ENCODE assay signal across 29 cellular contexts in the genomic region with DNA sequence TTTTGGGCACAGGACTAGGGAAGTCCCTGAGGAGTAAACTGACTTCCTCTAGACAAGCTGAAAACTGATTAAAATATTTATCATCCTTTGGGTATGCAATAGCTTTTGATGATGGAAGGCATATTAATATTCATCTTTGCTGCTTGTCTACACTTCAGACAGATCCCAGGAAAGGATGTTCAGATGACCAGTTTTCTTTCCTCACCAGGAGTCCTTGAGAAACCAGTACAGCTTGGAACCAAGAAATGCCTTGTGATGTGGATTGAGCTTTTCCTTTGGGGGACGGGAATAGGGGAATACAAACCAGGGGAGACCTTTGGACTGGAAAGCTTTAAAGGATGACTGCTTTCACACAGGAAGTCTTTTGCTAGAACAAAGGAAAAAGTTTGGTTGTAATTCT.
DNase-seq lines count a peak whose midpoint lies in the region; ATAC-seq, FAIRE-seq and TF ChIP-seq lines count a peak whose summit lies in the region.
"Had no signal": no experiment of that assay in that cellular context is flagged by ENCODE, and none has a peak within 500 bp of the region (broad histone marks: within the 10 kb centered on the region; RNA-seq: fewer than 3 reads in every experiment).

No MANE protein-coding gene starts in this region.

- no peak overlapping the region for H3K4me3 Mint-ChIP-seq in astrocyte (ENCODE audit: unreplicated experiment)
- H3K4me3 Mint-ChIP-seq: IgD-negative memory B cell, neural crest cell had no signal

- no peaks in the 10 kb centered on the region for H3K79me2 ChIP-seq in HepG2 (ENCODE audit: insufficient read depth, low read length)
- peaks cover 4% of the 10 kb centered on the region for H3K79me2 ChIP-seq in astrocyte (ENCODE audit: insufficient read depth, low read length)

- no peak for TF ChIP-seq EP300 in HepG2 (IDR thresholded peaks at IDR 0.05; ENCODE audit: low read depth in 2 of 2, low read length in 2 of 2)
- TF ChIP-seq EP300 in HepG2 (CRISPR knock-in tag; IDR thresholded peaks at IDR 0.05; ENCODE audit: borderline replicate concordance), result no peak

- H2AFZ ChIP-seq in HepG2 (ENCODE audit: low read length) (no peak overlapping the region), astrocyte (ENCODE audit: low read depth, low read length) (no peak overlapping the region)
- H2AFZ ChIP-seq: parathyroid adenoma had no signal

- WGBS in HepG2 (ENCODE audit: low lambda C conversion rate), result 38% methylated on average over 1 of the region's 1 CpG
- 75% methylated on average over 1 of the region's 1 CpG for WGBS in right lobe of liver (ENCODE audit: insufficient coverage, low coverage, low lambda C conversion rate, missing lambda C conversion rate)

- H3K27ac ChIP-seq in HepG2 (ENCODE audit: extremely low read length, insufficient read depth, low read length) (no peak overlapping the region), right lobe of liver (no peak overlapping the region), astrocyte (ENCODE audit: low read depth, low read length) (no peak overlapping the region)
- H3K27ac ChIP-seq: esophagus squamous epithelium, lower lobe of right lung, parathyroid adenoma, right atrium auricular region, SJCRH30, tibial nerve had no signal

- no peak overlapping the region for H3K27ac Mint-ChIP-seq in astrocyte (ENCODE audit: unreplicated experiment)

- TF ChIP-seq RAD21 in HepG2 (CRISPR knock-in tag; IDR thresholded peaks at IDR 0.05), result no peak

- H3K4me1 Mint-ChIP-seq in astrocyte (ENCODE audit: low read depth, unreplicated experiment), result peaks cover 5% of the 10 kb centered on the region

- DNase-seq in HepG2 (ENCODE audit: low spot score) (peak; percentile 23), right lobe of liver (no peak), astrocyte (ENCODE audit: low read depth) (peak; percentile 35), fibroblast of villous mesenchyme (ENCODE audit: low read depth) (peak; percentile 17), GM13977 (ENCODE audit: low spot score) (no peak), HT-29 (ENCODE audit: low spot score) (no peak), DMS53 (lab: John Stamatoyannopoulos, UW) (no peak)
- DNase-seq: activated CD4-positive, alpha-beta T cell treated with anti-CD3 and anti-CD28 coated beads, Interleukin-2, amount 50 U/mL, for 48 hours; activated naive CD4-positive, alpha-beta T cell treated with anti-CD3 and anti-CD28 coated beads, Interleukin-2, amount 50 U/mL, for 16 hours; anterior cingulate cortex; C1 segment of cervical spinal cord; caudate nucleus; dermis blood vessel endothelial cell; esophagus squamous epithelium; GOT3; islet precursor cell; lower lobe of right lung; NCI-H1092; NCI-H187; SJCRH30; stimulated activated CD4-positive, alpha-beta T cell treated with anti-CD3 and anti-CD28 coated beads, Interleukin-2, amount 100 ng/mL, for 48 hours; T-helper 1 cell had no signal

- H3K4me3 ChIP-seq in HepG2 (replicated peaks in 1 of 3; ENCODE audit: insufficient read depth in 1 of 3, low read depth in 2 of 3, low read length in 3 of 3) (no peak overlapping the region), right lobe of liver (no peak overlapping the region), astrocyte (ENCODE audit: insufficient read depth, low read depth, low read length) (no peak overlapping the region), fibroblast of villous mesenchyme (ENCODE audit: low read depth, low read length) (no peak overlapping the region)
- H3K4me3 ChIP-seq: esophagus squamous epithelium, lower lobe of right lung, right atrium auricular region, SJCRH30, tibial nerve had no signal

- no peaks in the 10 kb centered on the region for H4K20me1 ChIP-seq in HepG2 (ENCODE audit: insufficient read depth, low read length)
- H4K20me1 ChIP-seq in astrocyte (ENCODE audit: insufficient read depth, low read length), result peaks cover 3% of the 10 kb centered on the region

- TF ChIP-seq CTCF in HepG2 (CRISPR knock-in tag; IDR thresholded peaks at IDR 0.05), result no peak
- no peak for TF ChIP-seq CTCF in right lobe of liver (IDR thresholded peaks at IDR 0.05)
- no peak for TF ChIP-seq CTCF in astrocyte (IDR thresholded peaks at IDR 0.05; ENCODE audit: insufficient read depth, low read depth, low read length)
- no peak for TF ChIP-seq CTCF in fibroblast of villous mesenchyme (IDR thresholded peaks at IDR 0.05; ENCODE audit: insufficient read depth, low read depth, low read length)
- no peak for TF ChIP-seq CTCF in GM13977 (IDR thresholded peaks at IDR 0.05; ENCODE audit: extremely low read depth, insufficient read depth, missing control alignments)

- in situ Hi-C loops in HepG2 (cut with HindIII; ENCODE audit: extremely low pct_ligation_motif_present, low pct_unique_long_range_greater_than_20kb) (no loop called here), GM13977 (cut with MboI; ENCODE audit: low pct_unique_long_range_greater_than_20kb, low sequenced_read_pairs, unreplicated experiment) (no loop called here)

- FAIRE-seq in HepG2 (lab: Jason Lieb, UNC), result no peak
- FAIRE-seq in astrocyte (lab: Jason Lieb, UNC), result no peak

- TF ChIP-seq POLR2A in HepG2 (IDR thresholded peaks at IDR 0.05; ENCODE audit: insufficient read depth in 1 of 2, low read depth in 2 of 2, low read length in 2 of 2) (no peak), right lobe of liver (IDR thresholded peaks at IDR 0.05) (no peak)

- intact Hi-C loops in HepG2 (cut with micrococcal nuclease; ENCODE audit: unreplicated experiment), result loop anchor here (10.0 kb wide), 1 partner anchor 385 kb away; a partner anchor contains a TSS
- intact Hi-C loops in right lobe of liver (cut with DNase I), result no loop called here

- H3K9ac ChIP-seq in HepG2 (ENCODE audit: insufficient read depth, low read depth, low read length) (no peak overlapping the region), astrocyte (ENCODE audit: low read length) (no peak overlapping the region)
- H3K9ac ChIP-seq: parathyroid adenoma had no signal

- peaks cover 37% of the 10 kb centered on the region for H3K4me1 ChIP-seq in HepG2 (ENCODE audit: insufficient read depth, low read length)
- H3K4me1 ChIP-seq in right lobe of liver, result peaks cover 0 to 8% (median 0%) of the 10 kb centered on the region in 4 donors
- H3K4me1 ChIP-seq in astrocyte (ENCODE audit: insufficient read depth, low read length), result peaks cover 3% of the 10 kb centered on the region
- H3K4me1 ChIP-seq: parathyroid adenoma, SJCRH30 had no signal

- no peaks in the 10 kb centered on the region for H3K9me3 Mint-ChIP-seq in astrocyte (ENCODE audit: unreplicated experiment)
- H3K9me3 Mint-ChIP-seq: IgD-negative memory B cell had no signal

- no peaks in the 10 kb centered on the region for H3K9me3 ChIP-seq in HepG2 (ENCODE audit: low read length)
- H3K9me3 ChIP-seq in right lobe of liver, result no peaks in the 10 kb centered on the region
- H3K9me3 ChIP-seq in astrocyte (ENCODE audit: insufficient read depth, low read depth, low read length), result no peaks in the 10 kb centered on the region
- H3K9me3 ChIP-seq: esophagus squamous epithelium, lower lobe of right lung, right atrium auricular region, SJCRH30, tibial nerve had no signal

- POLR2A ChIA-PET in HepG2 (lab: Yijun Ruan, JAX), result interaction anchor here (0.6 to 0.9 kb wide), 2 partner anchors 18 to 153 kb away, joined by 3 read pairs; no protein-coding TSS in a partner anchor

- H3K27me3 ChIP-seq in HepG2 (ENCODE audit: control insufficient read depth in 1 of 2, insufficient read depth in 2 of 2, low read length in 2 of 2) (no peaks in the 10 kb centered on the region), right lobe of liver (no peaks in the 10 kb centered on the region), astrocyte (ENCODE audit: insufficient read depth, low read length) (no peaks in the 10 kb centered on the region)
- H3K27me3 ChIP-seq: esophagus squamous epithelium, right atrium auricular region, SJCRH30, tibial nerve had no signal

- BruUV-seq in HepG2 (replicated peaks; lab: Mats Ljungman, UMichigan), result no TSS peak

- H3K27me3 Mint-ChIP-seq in astrocyte (ENCODE audit: low read depth, unreplicated experiment), result no peaks in the 10 kb centered on the region
- H3K27me3 Mint-ChIP-seq: IgD-negative memory B cell had no signal

- CTCF ChIA-PET in HepG2 (lab: Yijun Ruan, JAX; ENCODE audit: low intra/inter-chr PET ratio, low total read pairs), result no interaction called here

- peaks cover 2% of the 10 kb centered on the region for H3K36me3 Mint-ChIP-seq in astrocyte (ENCODE audit: low read depth, unreplicated experiment)

- ATAC-seq in HepG2, result no peak
- no peak for ATAC-seq in right lobe of liver
- ATAC-seq: activated CD4-positive, CD25-positive, alpha-beta regulatory T cell treated with anti-CD3 and anti-CD28 coated beads, Interleukin-2, amount 50 U/mL, for 24 hours; Panc1 had no signal

- H3K36me3 ChIP-seq in HepG2 (replicated peaks in 1 of 2; ENCODE audit: control insufficient read depth in 1 of 2, insufficient read depth in 2 of 2, low read length in 2 of 2) (no peaks in the 10 kb centered on the region), right lobe of liver (no peaks in the 10 kb centered on the region), astrocyte (ENCODE audit: insufficient read depth, low read length) (no peaks in the 10 kb centered on the region)
- H3K36me3 ChIP-seq: esophagus squamous epithelium, lower lobe of right lung, right atrium auricular region had no signal

- H3K4me2 ChIP-seq in HepG2 (ENCODE audit: low read depth, low read length), result no peak overlapping the region; the same call in 1 of the 2 replicates
- H3K4me2 ChIP-seq in astrocyte (ENCODE audit: low read length), result no peak overlapping the region

Comparison
In these comparisons a context has a peak if more than half of its experiments do, and no peak if none do; other contexts are left out.
1. DNase-seq: peak in HepG2 (single experiment), astrocyte (single experiment) and fibroblast of villous mesenchyme (single experiment); none in right lobe of liver (0 of 3), GM13977 (single experiment), HT-29 (single experiment) and DMS53 (single experiment).